10 cellular contexts compared by ENCODE assay signal in genomic region chr7:8119228-8119627, GRCh38.
"Had no signal": no experiment of that assay in that cellular context is flagged by ENCODE, and none has a peak within 500 bp of the region (broad histone marks: within the 10 kb centered on the region; RNA-seq: fewer than 3 reads in every experiment).

No MANE protein-coding gene starts in this region.

- H3K36me3 Mint-ChIP-seq: IgD-negative memory B cell had no signal

- H3K27ac ChIP-seq: GM23248, HL-60 had no signal

- H3K36me3 ChIP-seq: HAP-1 had no signal

- FAIRE-seq: H1, H54, HepG2 had no signal

- H3K27ac Mint-ChIP-seq: HFFc6, IgD-negative memory B cell had no signal

- ATAC-seq: HCT116, HepG2 had no signal

- H3K27me3 Mint-ChIP-seq: IgD-negative memory B cell had no signal

- H3K9me3 Mint-ChIP-seq: HFFc6 had no signal

- H3K4me3 Mint-ChIP-seq: HFFc6 had no signal

- H3K9me3 ChIP-seq: HAP-1 had no signal

- DNase-seq: GM23248, HFFc6, KBM-7 had no signal

- H3K4me1 ChIP-seq: HAP-1 had no signal

- H2AFZ ChIP-seq: GM23248 had no signal

- H3K4me3 ChIP-seq: GM23248, HAP-1 had no signal

- H3K9ac ChIP-seq: GM23248 had no signal
